Comparison of ENCODE assay signal across 21 cellular contexts in the genomic region with DNA sequence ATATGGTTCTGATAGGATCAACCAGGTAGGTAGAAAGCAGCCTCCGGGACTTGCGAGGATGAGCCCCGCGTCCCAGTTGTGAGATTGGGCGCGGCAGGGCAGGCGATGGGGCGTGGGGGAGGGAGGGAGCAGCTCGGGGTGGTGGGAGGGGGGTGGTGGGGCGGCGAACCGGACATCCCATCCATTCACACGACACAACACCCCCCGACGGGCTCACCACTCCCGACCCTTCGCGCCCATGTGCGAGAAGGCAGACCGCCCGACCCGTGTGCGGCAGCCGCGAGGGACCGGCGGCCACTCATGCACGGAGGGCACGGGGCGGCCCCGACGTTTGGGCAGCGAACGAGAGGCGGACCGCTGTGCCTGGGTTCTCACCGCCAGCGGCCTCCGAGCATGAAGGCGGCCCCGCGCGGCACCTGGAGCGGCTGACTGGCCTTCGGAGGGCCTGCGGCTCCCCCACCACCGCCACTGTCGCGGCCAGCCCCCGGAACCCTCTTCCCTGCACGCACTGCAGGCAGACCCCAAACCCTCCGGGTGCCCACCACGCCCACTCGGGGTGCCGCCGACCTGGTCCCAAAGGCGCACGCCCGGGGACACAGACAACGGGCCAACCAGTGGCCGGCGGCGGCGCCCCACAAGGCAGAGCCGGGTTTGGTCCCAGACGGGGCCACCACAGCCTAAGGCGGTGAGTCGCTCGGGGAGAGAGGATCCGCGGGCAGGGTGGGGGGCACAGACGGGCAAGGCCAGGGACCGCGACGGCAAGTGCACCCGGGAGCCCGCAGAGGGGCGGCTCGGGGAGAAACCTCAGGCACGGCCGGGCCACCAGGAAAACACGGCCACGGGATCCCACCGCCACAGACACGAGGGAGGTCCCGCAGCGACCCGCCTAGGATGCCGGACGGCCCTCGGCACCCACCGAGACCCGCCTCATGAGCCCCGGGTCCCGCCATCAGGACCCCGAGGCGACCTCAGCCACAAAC.
"Had no signal": no experiment of that assay in that cellular context is flagged by ENCODE, and none has a peak within 500 bp of the region (broad histone marks: within the 10 kb centered on the region; RNA-seq: fewer than 3 reads in every experiment).

No MANE protein-coding gene starts in this region.

- H3K27ac ChIP-seq: esophagus squamous epithelium, left lung, pancreas, sigmoid colon, thoracic aorta, upper lobe of left lung had no signal

- ATAC-seq: activated CD4-positive, CD25-positive, alpha-beta regulatory T cell treated with anti-CD3 and anti-CD28 coated beads, Interleukin-2, amount 50 U/mL, for 24 hours; activated CD8-positive, alpha-beta T cell treated with anti-CD3 and anti-CD28 coated beads, Interleukin-2, amount 10 ng/mL, durations not matched to agents 7 days and 5 days; left lung; naive thymus-derived CD8-positive, alpha-beta T cell; pancreas; stimulated activated naive B cell treated with anti-CD40 and anti-IgM and Interleukin-4, amounts not matched to agents 10 μg/mL and 1 μg/mL and 100 μg/mL, for 72 hours had no signal

- H3K36me3 ChIP-seq: esophagus squamous epithelium, left lung, pancreas, sigmoid colon, thoracic aorta, upper lobe of left lung had no signal

- FAIRE-seq: endothelial cell of umbilical vein, kidney, pancreas had no signal

- H3K27me3 ChIP-seq: pancreas had no signal

- H3K27ac Mint-ChIP-seq: activated CD4-positive, alpha-beta T cell treated with anti-CD3 and anti-CD28 coated beads, Interleukin-2, amount 10 ng/mL, durations not matched to agents 7 days and 5 days; activated CD8-positive, alpha-beta T cell treated with anti-CD3 and anti-CD28 coated beads, Interleukin-2, amount 10 ng/mL, durations not matched to agents 7 days and 5 days; activated naive CD4-positive, alpha-beta T cell treated with anti-CD3 and anti-CD28 coated beads for 36 hours; activated T-cell treated with anti-CD3 and anti-CD28 coated beads, Interleukin-2, amount 50 U/mL, for 24 hours; activated T-helper 2 cell treated with anti-CD3 and anti-CD28 coated beads, Interferon-gamma antibody, Interleukin-2, Interleukin-4, amounts not matched to agents 10 μg/mL and 5 μg/mL and 100 μg/mL, durations not matched to agents 14 hours and 24 hours and 36 hours; dendritic cell treated with granulocyte-macrophage colony-stimulating factor and Interleukin-4, amounts not matched to agents 40 ng/mL and 50 ng/mL, for 4 days; memory B cell; naive thymus-derived CD8-positive, alpha-beta T cell; stimulated activated naive B cell treated with anti-CD40 and anti-IgM and Interleukin-4, amounts not matched to agents 10 μg/mL and 1 μg/mL and 100 μg/mL, for 72 hours had no signal

- H3K36me3 Mint-ChIP-seq: memory B cell had no signal

- H3K4me3 Mint-ChIP-seq: activated CD4-positive, alpha-beta T cell treated with anti-CD3 and anti-CD28 coated beads, Interleukin-2, amount 10 ng/mL, durations not matched to agents 7 days and 5 days; activated CD8-positive, alpha-beta T cell treated with anti-CD3 and anti-CD28 coated beads, Interleukin-2, amount 10 ng/mL, durations not matched to agents 7 days and 5 days; activated naive CD4-positive, alpha-beta T cell treated with anti-CD3 and anti-CD28 coated beads for 36 hours; activated T-cell treated with anti-CD3 and anti-CD28 coated beads, Interleukin-2, amount 50 U/mL, for 24 hours; dendritic cell treated with granulocyte-macrophage colony-stimulating factor and Interleukin-4, amounts not matched to agents 40 ng/mL and 50 ng/mL, for 4 days; memory B cell; naive thymus-derived CD8-positive, alpha-beta T cell; stimulated activated naive B cell treated with anti-CD40 and anti-IgM and Interleukin-4, amounts not matched to agents 10 μg/mL and 1 μg/mL and 100 μg/mL, for 72 hours had no signal

- H3K4me1 ChIP-seq: left lung, pancreas, upper lobe of left lung had no signal

- H3K27me3 Mint-ChIP-seq: activated CD4-positive, alpha-beta T cell treated with anti-CD3 and anti-CD28 coated beads, Interleukin-2, amount 10 ng/mL, durations not matched to agents 7 days and 5 days had no signal

- H3K9me3 ChIP-seq: pancreas had no signal

- DNase-seq: activated CD4-positive, alpha-beta T cell treated with anti-CD3 and anti-CD28 coated beads, Interleukin-2, amount 10 ng/mL, durations not matched to agents 7 days and 5 days; activated CD8-positive, alpha-beta T cell treated with anti-CD3 and anti-CD28 coated beads, Interleukin-2, amount 10 ng/mL, durations not matched to agents 7 days and 5 days; activated naive CD4-positive, alpha-beta T cell treated with anti-CD3 and anti-CD28 coated beads for 36 hours; activated T-cell treated with anti-CD3 and anti-CD28 coated beads, Interleukin-2, amount 50 U/mL, for 24 hours; cerebellar nuclear complex; effector CD8-positive, alpha-beta T cell; esophagus squamous epithelium; kidney; naive thymus-derived CD8-positive, alpha-beta T cell; sigmoid colon; stimulated activated naive B cell treated with anti-CD40 and anti-IgM and Interleukin-4, amounts not matched to agents 10 μg/mL and 1 μg/mL and 100 μg/mL, for 72 hours; T1000 had no signal

- H3K4me1 Mint-ChIP-seq: activated CD4-positive, alpha-beta T cell treated with anti-CD3 and anti-CD28 coated beads, Interleukin-2, amount 10 ng/mL, durations not matched to agents 7 days and 5 days; memory B cell; naive thymus-derived CD8-positive, alpha-beta T cell; stimulated activated naive B cell treated with anti-CD40 and anti-IgM and Interleukin-4, amounts not matched to agents 10 μg/mL and 1 μg/mL and 100 μg/mL, for 72 hours had no signal

- H3K4me3 ChIP-seq: left lung, pancreas, thoracic aorta, upper lobe of left lung had no signal
